1 cellular context compared by ENCODE assay signal in the genomic region with DNA sequence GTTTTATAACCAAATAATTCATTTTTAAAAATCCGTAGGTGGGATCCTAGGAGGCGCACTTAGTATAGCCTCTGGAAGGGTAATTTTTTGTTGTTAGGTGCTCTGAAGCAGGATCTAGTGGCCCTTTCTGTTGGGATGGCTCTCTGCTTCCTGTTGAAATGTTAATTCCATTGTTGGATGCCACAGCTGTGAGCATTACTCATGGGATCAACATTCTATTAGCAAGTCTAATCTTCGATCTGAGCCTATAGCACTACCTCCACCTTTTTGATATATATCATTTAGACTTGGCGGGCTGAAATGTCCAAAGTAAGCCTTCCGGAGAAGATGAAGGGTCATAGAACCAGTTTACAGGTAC.
TF ChIP-seq lines count a peak whose summit lies in the region.

No MANE protein-coding gene starts in this region.

TF ChIP-seq in HepG2, 621 proteins besides CTCF, POLR2A, EP300 and RAD21 (continued from another document):
- TF ChIP-seq, protein P1, sequence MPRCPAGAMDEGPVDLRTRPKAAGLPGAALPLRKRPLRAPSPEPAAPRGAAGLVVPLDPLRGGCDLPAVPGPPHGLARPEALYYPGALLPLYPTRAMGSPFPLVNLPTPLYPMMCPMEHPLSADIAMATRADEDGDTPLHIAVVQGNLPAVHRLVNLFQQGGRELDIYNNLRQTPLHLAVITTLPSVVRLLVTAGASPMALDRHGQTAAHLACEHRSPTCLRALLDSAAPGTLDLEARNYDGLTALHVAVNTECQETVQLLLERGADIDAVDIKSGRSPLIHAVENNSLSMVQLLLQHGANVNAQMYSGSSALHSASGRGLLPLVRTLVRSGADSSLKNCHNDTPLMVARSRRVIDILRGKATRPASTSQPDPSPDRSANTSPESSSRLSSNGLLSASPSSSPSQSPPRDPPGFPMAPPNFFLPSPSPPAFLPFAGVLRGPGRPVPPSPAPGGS (CRISPR knock-in tag; IDR thresholded peaks at IDR 0.05), result no peak
- peak; percentile 71 for TF ChIP-seq SAP130 (CRISPR knock-in tag; IDR thresholded peaks at IDR 0.05; ENCODE audit: low read depth)
